In genomic region chr7:97871659-97872024, GRCh38 we compare ENCODE assay signal across 2 cellular contexts.
TF ChIP-seq lines count a peak whose summit lies in the region.

No MANE protein-coding gene starts in this region.

TF ChIP-seq in SK-N-SH, 30 proteins besides CTCF, POLR2A, EP300 and RAD21 (continued from another document):
- no peak for TF ChIP-seq ZBTB33 (IDR thresholded peaks at IDR 0.05; ENCODE audit: borderline replicate concordance, low read depth)
- no peak for TF ChIP-seq POLR2AphosphoS5 (IDR thresholded peaks at IDR 0.05; ENCODE audit: low read depth, low read length)
- TF ChIP-seq GABPA (IDR thresholded peaks at IDR 0.05; ENCODE audit: low read depth) = no peak
- TF ChIP-seq YY1 (IDR thresholded peaks at IDR 0.05; ENCODE audit: low read depth) = no peak
- no peak for TF ChIP-seq TEAD4 (IDR thresholded peaks at IDR 0.05; ENCODE audit: borderline replicate concordance, insufficient read depth)
- TF ChIP-seq MAX (IDR thresholded peaks at IDR 0.05; ENCODE audit: low read depth) = no peak
- no peak for TF ChIP-seq SMC3 (IDR thresholded peaks at IDR 0.05; ENCODE audit: low read depth, low read length)
- no peak for TF ChIP-seq FOXM1 (IDR thresholded peaks at IDR 0.05; ENCODE audit: low read depth)
- TF ChIP-seq FOSL2 (IDR thresholded peaks at IDR 0.05; ENCODE audit: borderline replicate concordance, low read depth) = no peak
- no peak for TF ChIP-seq REST (IDR thresholded peaks at IDR 0.05; ENCODE audit: low read depth, low read length)
- TF ChIP-seq RCOR1 (IDR thresholded peaks at IDR 0.05; ENCODE audit: low read length) = no peak
- no peak for TF ChIP-seq NFIC (IDR thresholded peaks at IDR 0.05; ENCODE audit: borderline replicate concordance)
- no peak for TF ChIP-seq CHD2 (IDR thresholded peaks at IDR 0.05; ENCODE audit: low read length, partially characterized antibody)
- TF ChIP-seq MEF2A (IDR thresholded peaks at IDR 0.05; ENCODE audit: borderline replicate concordance, low read depth) = no peak
- TF ChIP-seq USF1 (IDR thresholded peaks at IDR 0.05; ENCODE audit: borderline replicate concordance, low read depth) = no peak
- no peak for TF ChIP-seq TAF1 (IDR thresholded peaks at IDR 0.05; ENCODE audit: borderline replicate concordance, low read depth, low read length)

TF ChIP-seq in SK-N-SH treated with all-trans-retinoic acid at 6 μM for 48 hours, 23 proteins besides CTCF, POLR2A, EP300 and RAD21 (continued from another document):
- TF ChIP-seq BACH2 (CRISPR knock-in tag; IDR thresholded peaks at IDR 0.05; ENCODE audit: borderline replicate concordance) (no peak), TOX (CRISPR knock-in tag; IDR thresholded peaks at IDR 0.05; ENCODE audit: borderline replicate concordance) (no peak), CREB5 (CRISPR knock-in tag; IDR thresholded peaks at IDR 0.05; ENCODE audit: low read depth) (no peak), TSHZ2 (CRISPR knock-in tag; IDR thresholded peaks at IDR 0.05) (no peak), ZNF8 (CRISPR knock-in tag; IDR thresholded peaks at IDR 0.05) (no peak), ZFP3 (CRISPR knock-in tag; IDR thresholded peaks at IDR 0.05) (no peak), ZNF70 (CRISPR knock-in tag; IDR thresholded peaks at IDR 0.05) (no peak), RARB (CRISPR knock-in tag; IDR thresholded peaks at IDR 0.05) (no peak), CSDC2 (CRISPR knock-in tag; IDR thresholded peaks at IDR 0.05) (no peak), ISL1 (CRISPR knock-in tag; IDR thresholded peaks at IDR 0.05) (no peak), GLIS3 (CRISPR knock-in tag; IDR thresholded peaks at IDR 0.05) (no peak), SNAI2 (CRISPR knock-in tag; IDR thresholded peaks at IDR 0.05) (no peak), ESRRG (CRISPR knock-in tag; IDR thresholded peaks at IDR 0.05) (no peak)
